8 cellular contexts compared by ENCODE assay signal in the genomic region with DNA sequence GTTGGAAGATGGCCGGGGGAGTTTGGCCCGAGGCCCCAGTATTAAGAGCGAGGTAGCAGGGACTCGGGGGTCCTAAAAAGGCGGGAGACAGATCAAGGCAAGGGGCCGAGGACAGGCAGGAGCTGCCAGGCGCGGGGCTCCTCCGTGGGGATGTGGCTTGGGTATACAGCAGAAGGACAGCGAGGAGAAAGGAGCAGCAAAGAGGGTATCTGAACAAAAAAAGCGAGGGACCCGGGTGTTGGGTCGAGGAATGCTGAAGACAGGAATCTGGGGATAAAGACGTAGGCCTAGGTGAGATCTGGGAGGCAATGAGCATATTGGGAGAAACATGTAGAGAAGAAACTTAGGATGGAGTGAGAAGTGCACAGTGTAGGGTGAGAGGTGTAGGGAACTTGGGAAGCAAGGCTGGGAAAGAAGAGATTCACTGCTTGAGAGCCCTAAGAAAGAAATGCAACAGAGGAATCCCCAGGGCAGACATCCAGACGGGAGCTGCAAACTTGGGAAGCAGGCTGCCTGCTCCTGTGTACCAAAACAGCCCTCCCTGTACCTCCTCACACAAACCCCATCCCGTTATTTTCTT. TPM values are rescaled to one million over a fixed set of nuclear protein-coding genes. Genes with fewer than 3 reads are reported as not detected.
DNase-seq lines count a peak whose midpoint lies in the region; ATAC-seq and TF ChIP-seq lines count a peak whose summit lies in the region.

No MANE protein-coding gene starts in this region.

- H3K27me3 ChIP-seq in neutrophil: no peaks in the 10 kb centered on the region

- H3K9me3 ChIP-seq in neutrophil: no peaks in the 10 kb centered on the region

- TF ChIP-seq CTCF in fibroblast of the aortic adventitia (IDR thresholded peaks at IDR 0.05; ENCODE audit: insufficient read depth, low read length): no peak
- no peak for TF ChIP-seq CTCF in neutrophil (IDR thresholded peaks at IDR 0.05)

- peaks cover 17% of the 10 kb centered on the region for H3K36me3 ChIP-seq in neutrophil

- ATAC-seq in HG02852 (IDR thresholded peaks at IDR 0.05; ENCODE audit: unreplicated experiment): peak; percentile 32
- peak in 2 of 4 experiments; percentile 17 to 18 for ATAC-seq in T-cell (replicated peaks in 1 of 4)
- no peak for ATAC-seq in HG03095 (IDR thresholded peaks at IDR 0.05; ENCODE audit: unreplicated experiment)

- no peaks in the 10 kb centered on the region for H3K9me3 Mint-ChIP-seq in T-cell

- no peak overlapping the region for H3K27ac ChIP-seq in neutrophil

- H3K4me3 ChIP-seq in fibroblast of the aortic adventitia (ENCODE audit: low read depth, low read length) (peak overlapping the region; percentile 79), neutrophil (ENCODE audit: low read depth in 1 of 2, low read length in 1 of 2) (peak overlapping the region; percentile 56 to 73)

- H3K36me3 Mint-ChIP-seq in T-cell: peaks cover 3% of the 10 kb centered on the region

- CTCF ChIA-PET in T-cell (lab: Charles Lee): interaction anchor here in 1 of 2 donors (0.5 kb wide), 1 partner anchor 26 kb away, joined by 3 read pairs; no protein-coding TSS in a partner anchor

- POLR2A ChIA-PET in T-cell (lab: Charles Lee): no interaction called here

- H3K4me1 ChIP-seq in neutrophil (ENCODE audit: control insufficient read depth in 1 of 2, insufficient read depth in 1 of 2, low read depth in 1 of 2, low read length in 1 of 2): peaks cover 18 to 23% of the 10 kb centered on the region in 2 experiments

- DNase-seq in NCI-H2107 treated with DMSO at 0.1 percent for 48 hours (lab: John Stamatoyannopoulos, UW; ENCODE audit: unreplicated experiment) (peak; percentile 35), NCI-H2107 (lab: John Stamatoyannopoulos, UW) (no peak), T-cell (peak in 1 of 34 experiments; percentile 10), fibroblast of the aortic adventitia (ENCODE audit: low read depth) (peak; percentile 42), SKM-1 (lab: John Stamatoyannopoulos, UW; ENCODE audit: unreplicated experiment) (no peak)

- H3K4me1 Mint-ChIP-seq in T-cell: peaks cover 21 to 26% (median 24%) of the 10 kb centered on the region in 3 donors

- peak overlapping the region; percentile 83 to 90 (median 85) for H3K4me3 Mint-ChIP-seq in T-cell

- H3K27ac Mint-ChIP-seq in T-cell: peak overlapping the region; percentile 85 to 92

- no peaks in the 10 kb centered on the region for H3K27me3 Mint-ChIP-seq in T-cell

RNA-seq across cellular contexts. Expression of gene SUOX, which starts 10.9 kb away (rescaled TPM):
- 1 to 10 TPM; 2.6 to 7.3 (median 3.2) TPM for total RNA-seq in T-cell
- 20.4 and 40.4 TPM in 2 replicates for total RNA-seq in fibroblast of the aortic adventitia (ENCODE audit: low replicate concordance)

RNA-seq across cellular contexts. Expression of gene IKZF4, which starts 12.9 kb away (rescaled TPM):
- total RNA-seq in T-cell (10 to 100 TPM in 3 of 5 donors, 1 to 10 TPM in 2; 6.1 to 14.9 (median 13.2) TPM), fibroblast of the aortic adventitia (ENCODE audit: low replicate concordance) (0.65 and 3.4 TPM in 2 replicates)

RNA-seq across cellular contexts. Expression of gene RPS26, which starts 33.7 kb away (rescaled TPM):
- total RNA-seq in T-cell (100 to 1,000 TPM in 1 of 5 donors, 10 to 100 TPM in 4; 30.3 to 141 (median 49.9) TPM), fibroblast of the aortic adventitia (ENCODE audit: low replicate concordance) (321 and 893 TPM in 2 replicates)

RNA-seq across cellular contexts. Expression of gene RAB5B, which starts 34.1 kb away (rescaled TPM):
- total RNA-seq in T-cell (10 to 100 TPM; 58.6 to 99.8 (median 85.7) TPM), fibroblast of the aortic adventitia (ENCODE audit: low replicate concordance) (47.8 and 75.2 TPM in 2 replicates)

RNA-seq across cellular contexts. Expression of gene CDK2, which starts 41.4 kb away (rescaled TPM):
- total RNA-seq in T-cell: 10 to 100 TPM; 17.8 to 32.3 (median 23.3) TPM
- 8.5 and 38.5 TPM in 2 replicates for total RNA-seq in fibroblast of the aortic adventitia (ENCODE audit: low replicate concordance)

Comparison
In these comparisons a context has a peak if more than half of its experiments do, and no peak if none do; other contexts are left out.
1. DNase-seq: peak in NCI-H2107 treated with DMSO at 0.1 percent for 48 hours (single experiment) and fibroblast of the aortic adventitia (single experiment); none in NCI-H2107 (single experiment) and SKM-1 (single experiment).